18 cellular contexts compared by ENCODE assay signal in the genomic region with DNA sequence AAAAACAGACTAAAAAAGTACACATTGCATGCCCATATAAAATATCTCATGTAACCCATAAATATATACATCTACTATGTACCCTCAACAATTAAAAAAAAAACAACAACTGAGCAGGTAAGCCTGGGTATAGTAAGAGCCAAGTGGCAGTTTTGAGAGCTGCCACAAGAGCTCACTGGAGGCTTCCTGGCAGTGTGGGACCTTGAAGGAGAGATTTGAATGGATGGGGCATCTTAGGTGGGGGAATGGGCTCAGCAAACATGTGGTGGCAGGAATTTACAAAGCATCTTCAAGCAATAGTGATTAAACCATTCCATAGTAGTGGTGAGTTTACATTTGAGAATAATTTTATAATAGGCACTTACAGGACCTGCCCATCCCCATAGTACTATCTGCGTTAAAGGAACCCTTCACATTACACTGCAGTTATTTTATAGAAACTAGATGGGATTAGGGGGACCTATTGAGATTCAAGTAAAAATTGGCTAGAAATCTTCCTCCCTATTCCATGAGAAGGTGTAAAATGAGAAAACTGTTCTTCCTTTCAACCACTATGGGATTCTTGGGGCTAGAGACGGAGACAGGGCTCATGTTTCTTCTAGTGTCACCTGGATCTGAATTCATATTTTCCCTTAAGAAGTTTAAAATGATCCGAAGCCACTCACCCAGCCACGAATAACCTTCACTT. TPM values are rescaled to one million over a fixed set of nuclear protein-coding genes. Genes with fewer than 3 reads are reported as not detected.
DNase-seq lines count a peak whose midpoint lies in the region; ATAC-seq, FAIRE-seq and TF ChIP-seq lines count a peak whose summit lies in the region.
"Had no signal": no experiment of that assay in that cellular context is flagged by ENCODE, and none has a peak within 500 bp of the region (broad histone marks: within the 10 kb centered on the region; RNA-seq: fewer than 3 reads in every experiment).

No MANE protein-coding gene starts in this region.

- FAIRE-seq in GM12892 (lab: Jason Lieb, UNC), result no peak
- FAIRE-seq: H54, HTR-8/SVneo had no signal

- DNase-seq in H7, result peak; percentile 11
- DNase-seq in WTC11 (ENCODE audit: low spot score), result no peak
- DNase-seq in globus pallidus (ENCODE audit: low spot score), result peak; percentile 53
- DNase-seq in pons (ENCODE audit: low spot score), result peak; percentile 55
- no peak for DNase-seq in GM12892 (ENCODE audit: insufficient read length)
- no peak for DNase-seq in SKM-1 (lab: John Stamatoyannopoulos, UW; ENCODE audit: unreplicated experiment)
- DNase-seq: CD8-positive, alpha-beta T cell; DMS79; IMR-90; NCI-H1417 treated with DMSO at 0.1 percent for 48 hours; NCI-H187 treated with DMSO at 0.1 percent for 48 hours; NCI-H345; NCI-H524 treated with DMSO at 0.1 percent for 48 hours had no signal

- H3K36me3 ChIP-seq in H7 (replicated peaks; ENCODE audit: control insufficient read depth, insufficient read depth, low read length), result no peaks in the 10 kb centered on the region
- H3K36me3 ChIP-seq: BLaER1 had no signal

- no peaks in the 10 kb centered on the region for H3K27me3 Mint-ChIP-seq in WTC11 (ENCODE audit: low read depth)

- TF ChIP-seq POLR2A in GM12892 (IDR thresholded peaks at IDR 0.05; ENCODE audit: low read depth, low read length), result no peak

- no peaks in the 10 kb centered on the region for H3K27me3 ChIP-seq in H7 (ENCODE audit: control insufficient read depth, insufficient read depth, low read length)
- H3K27me3 ChIP-seq: BLaER1 had no signal

- H3K4me1 Mint-ChIP-seq in WTC11, result peaks cover 66% of the 10 kb centered on the region

- POLR2A ChIA-PET in WTC11 (lab: Charles Lee), result no interaction called here

- CTCF ChIA-PET in WTC11 (lab: Charles Lee), result interaction anchor here (0.6 to 3.5 kb wide), 7 partner anchors 9 to 623 kb away, joined by 3 to 15 read pairs (median 3); no protein-coding TSS in a partner anchor

- H3K4me3 Mint-ChIP-seq in WTC11, result no peak overlapping the region
- H3K4me3 Mint-ChIP-seq: CD8-positive, alpha-beta T cell had no signal

- TF ChIP-seq CTCF in WTC11 (IDR thresholded peaks at IDR 0.05), result no peak

- H3K36me3 Mint-ChIP-seq in WTC11, result no peaks in the 10 kb centered on the region
- H3K36me3 Mint-ChIP-seq: CD8-positive, alpha-beta T cell had no signal

- peak; percentile 61 for ATAC-seq in WTC11
- no peak for ATAC-seq in GM21390 (IDR thresholded peaks at IDR 0.05; ENCODE audit: unreplicated experiment)
- ATAC-seq: CD8-positive, alpha-beta T cell; Panc1 had no signal

- H3K9me3 Mint-ChIP-seq in WTC11, result no peaks in the 10 kb centered on the region
- H3K9me3 Mint-ChIP-seq: CD8-positive, alpha-beta T cell had no signal

- H3K4me3 ChIP-seq in H7 (ENCODE audit: insufficient read depth, low read depth, low read length), result no peak overlapping the region
- H3K4me3 ChIP-seq: BLaER1 had no signal

- H3K27ac Mint-ChIP-seq in WTC11, result no peak overlapping the region
- H3K27ac Mint-ChIP-seq: CD8-positive, alpha-beta T cell had no signal

TF ChIP-seq in WTC11, 78 proteins besides CTCF, POLR2A, EP300 and RAD21:
- TF ChIP-seq OVOL2 (CRISPR knock-in tag; IDR thresholded peaks at IDR 0.05; ENCODE audit: borderline replicate concordance), result no peak
- TF ChIP-seq ATF1 (CRISPR knock-in tag; IDR thresholded peaks at IDR 0.05), result no peak
- no peak for TF ChIP-seq GABPB1 (CRISPR knock-in tag; IDR thresholded peaks at IDR 0.05)
- TF ChIP-seq ZNF532 (CRISPR knock-in tag; IDR thresholded peaks at IDR 0.05; ENCODE audit: borderline replicate concordance), result no peak
- no peak for TF ChIP-seq RORB (CRISPR knock-in tag; IDR thresholded peaks at IDR 0.05)
- no peak for TF ChIP-seq TCF7 (CRISPR knock-in tag; IDR thresholded peaks at IDR 0.05; ENCODE audit: low read depth)
- TF ChIP-seq, protein P1, sequence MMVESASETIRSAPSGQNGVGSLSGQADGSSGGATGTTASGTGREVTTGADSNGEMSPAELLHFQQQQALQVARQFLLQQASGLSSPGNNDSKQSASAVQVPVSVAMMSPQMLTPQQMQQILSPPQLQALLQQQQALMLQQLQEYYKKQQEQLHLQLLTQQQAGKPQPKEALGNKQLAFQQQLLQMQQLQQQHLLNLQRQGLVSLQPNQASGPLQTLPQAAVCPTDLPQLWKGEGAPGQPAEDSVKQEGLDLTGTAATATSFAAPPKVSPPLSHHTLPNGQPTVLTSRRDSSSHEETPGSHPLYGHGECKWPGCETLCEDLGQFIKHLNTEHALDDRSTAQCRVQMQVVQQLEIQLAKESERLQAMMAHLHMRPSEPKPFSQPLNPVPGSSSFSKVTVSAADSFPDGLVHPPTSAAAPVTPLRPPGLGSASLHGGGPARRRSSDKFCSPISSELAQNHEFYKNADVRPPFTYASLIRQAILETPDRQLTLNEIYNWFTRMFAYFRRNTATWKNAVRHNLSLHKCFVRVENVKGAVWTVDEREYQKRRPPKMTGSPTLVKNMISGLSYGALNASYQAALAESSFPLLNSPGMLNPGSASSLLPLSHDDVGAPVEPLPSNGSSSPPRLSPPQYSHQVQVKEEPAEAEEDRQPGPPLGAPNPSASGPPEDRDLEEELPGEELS (CRISPR knock-in tag; IDR thresholded peaks at IDR 0.05), result no peak
- TF ChIP-seq FOXP1 (CRISPR knock-in tag; IDR thresholded peaks at IDR 0.05; ENCODE audit: borderline replicate concordance), result no peak

RNA-seq across cellular contexts. Expression of gene MEGF10, which starts 6.9 kb away (rescaled TPM):
- 12.4 and 18.6 TPM in 2 replicates for total RNA-seq in H7 (2014; rRNA removed; shearing (Covaris generic))
- total RNA-seq in WTC11 (2021), result 17.9 to 24.5 TPM (median 20.8 TPM) in 3 replicates
- not detected for polyA plus RNA-seq in GM12892 (2012; ENCODE audit: missing spikeins)
- total RNA-seq: CD8-positive, alpha-beta T cell; IMR-90 had no signal
- polyA plus RNA-seq: IMR-90 had no signal

Comparison
In these comparisons a context has a peak if more than half of its experiments do, and no peak if none do; other contexts are left out.
1. DNase-seq: peak in H7 (single experiment), globus pallidus (single experiment) and pons (single experiment); none in WTC11 (single experiment), GM12892 (single experiment) and SKM-1 (single experiment).